1 cellular context compared by ENCODE assay signal in the genomic region with DNA sequence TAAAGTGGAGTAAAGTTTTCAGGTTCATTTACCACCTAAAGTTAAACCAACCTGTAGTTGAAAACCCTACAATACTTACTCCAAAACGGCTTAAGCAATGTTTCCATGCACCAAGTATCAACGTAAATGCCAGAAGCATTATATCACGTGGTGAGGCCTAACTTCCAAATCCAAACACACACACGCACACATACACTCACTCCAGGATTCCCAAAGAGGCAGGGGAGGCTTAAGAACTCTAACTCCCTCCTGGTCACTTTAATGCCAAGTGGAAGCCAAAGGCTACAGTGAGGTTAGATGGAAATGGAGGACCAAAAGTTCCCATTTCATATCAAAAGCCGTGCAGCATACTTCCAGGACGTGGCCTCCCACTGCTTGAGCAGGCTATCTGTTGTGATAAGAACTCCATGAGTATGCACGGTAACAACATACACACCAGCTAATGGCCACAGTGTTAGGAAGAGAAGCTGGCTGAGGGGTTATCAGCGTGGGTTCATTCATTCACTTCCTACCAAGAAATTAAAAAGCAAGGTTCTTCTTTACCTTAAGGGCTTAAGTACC.
A peak's percentile ranks its signal among the peaks of the same experiment; 100 is the strongest.
TF ChIP-seq lines count a peak whose summit lies in the region.

No MANE protein-coding gene starts in this region.

TF ChIP-seq in K562, 482 proteins besides CTCF, POLR2A, EP300 and RAD21 (continued from another document and continues in another):
- TF ChIP-seq, protein P1, sequence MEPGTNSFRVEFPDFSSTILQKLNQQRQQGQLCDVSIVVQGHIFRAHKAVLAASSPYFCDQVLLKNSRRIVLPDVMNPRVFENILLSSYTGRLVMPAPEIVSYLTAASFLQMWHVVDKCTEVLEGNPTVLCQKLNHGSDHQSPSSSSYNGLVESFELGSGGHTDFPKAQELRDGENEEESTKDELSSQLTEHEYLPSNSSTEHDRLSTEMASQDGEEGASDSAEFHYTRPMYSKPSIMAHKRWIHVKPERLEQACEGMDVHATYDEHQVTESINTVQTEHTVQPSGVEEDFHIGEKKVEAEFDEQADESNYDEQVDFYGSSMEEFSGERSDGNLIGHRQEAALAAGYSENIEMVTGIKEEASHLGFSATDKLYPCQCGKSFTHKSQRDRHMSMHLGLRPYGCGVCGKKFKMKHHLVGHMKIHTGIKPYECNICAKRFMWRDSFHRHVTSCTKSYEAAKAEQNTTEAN (CRISPR knock-in tag; IDR thresholded peaks at IDR 0.05), result no peak
- TF ChIP-seq ZBTB17 (CRISPR knock-in tag; IDR thresholded peaks at IDR 0.05) (peak; percentile 83), RHOXF2B (CRISPR knock-in tag; conservative IDR thresholded peaks at IDR 0.05) (no peak), TEAD4 (IDR thresholded peaks at IDR 0.05; ENCODE audit: low read length) (peak; percentile 94), TEAD4 (CRISPR knock-in tag; IDR thresholded peaks at IDR 0.05; ENCODE audit: borderline replicate concordance) (no peak), GTF2F1 (IDR thresholded peaks at IDR 0.05; ENCODE audit: low read depth, low read length) (no peak), HMG20A (CRISPR knock-in tag; conservative IDR thresholded peaks at IDR 0.05) (no peak), SMARCB1 (IDR thresholded peaks at IDR 0.05; ENCODE audit: insufficient read length, low read depth) (peak; percentile 70), NEUROD1 (IDR thresholded peaks at IDR 0.05; ENCODE audit: borderline replicate concordance, low read depth, low read length, partially characterized antibody) (peak; percentile 53), MCM3 (IDR thresholded peaks at IDR 0.05) (no peak), TBL1XR1 (IDR thresholded peaks at IDR 0.05; ENCODE audit: low read length in 2 of 2) (peak; percentile 83 to 84; a peak in 2 of 4 replicates), DACH1 (IDR thresholded peaks at IDR 0.05; ENCODE audit: partially characterized antibody) (peak; percentile 75), ZNF589 (CRISPR knock-in tag; IDR thresholded peaks at IDR 0.05; ENCODE audit: low read depth) (peak; percentile 55; the same call in 1 of the 2 replicates), ZNF282 (CRISPR knock-in tag; IDR thresholded peaks at IDR 0.05) (no peak), MYBL2 (IDR thresholded peaks at IDR 0.05; ENCODE audit: low read depth) (0 out of 2 replicates have a peak, but pooled peaks have one; percentile 12), MYBL2 (CRISPR knock-in tag; IDR thresholded peaks at IDR 0.05; ENCODE audit: borderline replicate concordance) (no peak), MAFG (tag; conservative IDR thresholded peaks at IDR 0.05) (no peak), KLF1 (tag; IDR thresholded peaks at IDR 0.05) (peak; percentile 26; the same call in 1 of the 2 replicates), NONO (IDR thresholded peaks at IDR 0.05; ENCODE audit: low read depth in 2 of 2, low read length in 1 of 2) (0 out of 4 replicates have a peak, but pooled peaks of 1 of the 2 experiments have one; percentile 45), TGIF2 (CRISPR knock-in tag; IDR thresholded peaks at IDR 0.05) (no peak), ZNF140 (CRISPR knock-in tag; IDR thresholded peaks at IDR 0.05) (no peak), SMARCA4 (IDR thresholded peaks at IDR 0.05) (peak; percentile 97), ILF3 (IDR thresholded peaks at IDR 0.05; ENCODE audit: borderline replicate concordance) (no peak), SRSF3 (IDR thresholded peaks at IDR 0.05; ENCODE audit: insufficient read depth, low read length) (no peak), MYNN (IDR thresholded peaks at IDR 0.05) (peak; percentile 58; the same call in 1 of the 2 replicates), MYNN (CRISPR knock-in tag; IDR thresholded peaks at IDR 0.05) (no peak), MAZ (CRISPR knock-in tag; conservative IDR thresholded peaks at IDR 0.05 in 1 of 2, IDR thresholded peaks at IDR 0.05 in 1 of 2) (peak in 1 of 2 experiments; percentile 43; a peak in 1 of 4 replicates), U2AF2 (optimal IDR thresholded peaks at IDR 0.05; ENCODE audit: low read depth, low read length) (no peak), ZC3H8 (IDR thresholded peaks at IDR 0.05) (no peak), PYGO2 (tag; IDR thresholded peaks at IDR 0.05) (peak; percentile 46; the same call in 1 of the 2 replicates), ZNF253 (CRISPR knock-in tag; conservative IDR thresholded peaks at IDR 0.05) (no peak), ATF7 (IDR thresholded peaks at IDR 0.05) (peak; percentile 70), BACH1 (tag; IDR thresholded peaks at IDR 0.05) (no peak), ESRRA (IDR thresholded peaks at IDR 0.05; ENCODE audit: borderline replicate concordance, low read depth) (no peak)
- TF ChIP-seq, protein P2, sequence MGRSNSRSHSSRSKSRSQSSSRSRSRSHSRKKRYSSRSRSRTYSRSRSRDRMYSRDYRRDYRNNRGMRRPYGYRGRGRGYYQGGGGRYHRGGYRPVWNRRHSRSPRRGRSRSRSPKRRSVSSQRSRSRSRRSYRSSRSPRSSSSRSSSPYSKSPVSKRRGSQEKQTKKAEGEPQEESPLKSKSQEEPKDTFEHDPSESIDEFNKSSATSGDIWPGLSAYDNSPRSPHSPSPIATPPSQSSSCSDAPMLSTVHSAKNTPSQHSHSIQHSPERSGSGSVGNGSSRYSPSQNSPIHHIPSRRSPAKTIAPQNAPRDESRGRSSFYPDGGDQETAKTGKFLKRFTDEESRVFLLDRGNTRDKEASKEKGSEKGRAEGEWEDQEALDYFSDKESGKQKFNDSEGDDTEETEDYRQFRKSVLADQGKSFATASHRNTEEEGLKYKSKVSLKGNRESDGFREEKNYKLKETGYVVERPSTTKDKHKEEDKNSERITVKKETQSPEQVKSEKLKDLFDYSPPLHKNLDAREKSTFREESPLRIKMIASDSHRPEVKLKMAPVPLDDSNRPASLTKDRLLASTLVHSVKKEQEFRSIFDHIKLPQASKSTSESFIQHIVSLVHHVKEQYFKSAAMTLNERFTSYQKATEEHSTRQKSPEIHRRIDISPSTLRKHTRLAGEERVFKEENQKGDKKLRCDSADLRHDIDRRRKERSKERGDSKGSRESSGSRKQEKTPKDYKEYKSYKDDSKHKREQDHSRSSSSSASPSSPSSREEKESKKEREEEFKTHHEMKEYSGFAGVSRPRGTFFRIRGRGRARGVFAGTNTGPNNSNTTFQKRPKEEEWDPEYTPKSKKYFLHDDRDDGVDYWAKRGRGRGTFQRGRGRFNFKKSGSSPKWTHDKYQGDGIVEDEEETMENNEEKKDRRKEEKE (IDR thresholded peaks at IDR 0.05; ENCODE audit: borderline replicate concordance in 1 of 2, control insufficient read depth in 1 of 2, low read depth in 2 of 2, low read length in 1 of 2), result no peak
- TF ChIP-seq, protein P3, sequence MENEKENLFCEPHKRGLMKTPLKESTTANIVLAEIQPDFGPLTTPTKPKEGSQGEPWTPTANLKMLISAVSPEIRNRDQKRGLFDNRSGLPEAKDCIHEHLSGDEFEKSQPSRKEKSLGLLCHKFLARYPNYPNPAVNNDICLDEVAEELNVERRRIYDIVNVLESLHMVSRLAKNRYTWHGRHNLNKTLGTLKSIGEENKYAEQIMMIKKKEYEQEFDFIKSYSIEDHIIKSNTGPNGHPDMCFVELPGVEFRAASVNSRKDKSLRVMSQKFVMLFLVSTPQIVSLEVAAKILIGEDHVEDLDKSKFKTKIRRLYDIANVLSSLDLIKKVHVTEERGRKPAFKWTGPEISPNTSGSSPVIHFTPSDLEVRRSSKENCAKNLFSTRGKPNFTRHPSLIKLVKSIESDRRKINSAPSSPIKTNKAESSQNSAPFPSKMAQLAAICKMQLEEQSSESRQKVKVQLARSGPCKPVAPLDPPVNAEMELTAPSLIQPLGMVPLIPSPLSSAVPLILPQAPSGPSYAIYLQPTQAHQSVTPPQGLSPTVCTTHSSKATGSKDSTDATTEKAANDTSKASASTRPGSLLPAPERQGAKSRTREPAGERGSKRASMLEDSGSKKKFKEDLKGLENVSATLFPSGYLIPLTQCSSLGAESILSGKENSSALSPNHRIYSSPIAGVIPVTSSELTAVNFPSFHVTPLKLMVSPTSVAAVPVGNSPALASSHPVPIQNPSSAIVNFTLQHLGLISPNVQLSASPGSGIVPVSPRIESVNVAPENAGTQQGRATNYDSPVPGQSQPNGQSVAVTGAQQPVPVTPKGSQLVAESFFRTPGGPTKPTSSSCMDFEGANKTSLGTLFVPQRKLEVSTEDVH (IDR thresholded peaks at IDR 0.05; ENCODE audit: low read depth, partially characterized antibody), result no peak
- TF ChIP-seq, protein P4, sequence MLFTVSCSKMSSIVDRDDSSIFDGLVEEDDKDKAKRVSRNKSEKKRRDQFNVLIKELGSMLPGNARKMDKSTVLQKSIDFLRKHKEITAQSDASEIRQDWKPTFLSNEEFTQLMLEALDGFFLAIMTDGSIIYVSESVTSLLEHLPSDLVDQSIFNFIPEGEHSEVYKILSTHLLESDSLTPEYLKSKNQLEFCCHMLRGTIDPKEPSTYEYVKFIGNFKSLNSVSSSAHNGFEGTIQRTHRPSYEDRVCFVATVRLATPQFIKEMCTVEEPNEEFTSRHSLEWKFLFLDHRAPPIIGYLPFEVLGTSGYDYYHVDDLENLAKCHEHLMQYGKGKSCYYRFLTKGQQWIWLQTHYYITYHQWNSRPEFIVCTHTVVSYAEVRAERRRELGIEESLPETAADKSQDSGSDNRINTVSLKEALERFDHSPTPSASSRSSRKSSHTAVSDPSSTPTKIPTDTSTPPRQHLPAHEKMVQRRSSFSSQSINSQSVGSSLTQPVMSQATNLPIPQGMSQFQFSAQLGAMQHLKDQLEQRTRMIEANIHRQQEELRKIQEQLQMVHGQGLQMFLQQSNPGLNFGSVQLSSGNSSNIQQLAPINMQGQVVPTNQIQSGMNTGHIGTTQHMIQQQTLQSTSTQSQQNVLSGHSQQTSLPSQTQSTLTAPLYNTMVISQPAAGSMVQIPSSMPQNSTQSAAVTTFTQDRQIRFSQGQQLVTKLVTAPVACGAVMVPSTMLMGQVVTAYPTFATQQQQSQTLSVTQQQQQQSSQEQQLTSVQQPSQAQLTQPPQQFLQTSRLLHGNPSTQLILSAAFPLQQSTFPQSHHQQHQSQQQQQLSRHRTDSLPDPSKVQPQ (CRISPR knock-in tag; IDR thresholded peaks at IDR 0.05; ENCODE audit: borderline replicate concordance), result no peak
- TF ChIP-seq, protein P5, sequence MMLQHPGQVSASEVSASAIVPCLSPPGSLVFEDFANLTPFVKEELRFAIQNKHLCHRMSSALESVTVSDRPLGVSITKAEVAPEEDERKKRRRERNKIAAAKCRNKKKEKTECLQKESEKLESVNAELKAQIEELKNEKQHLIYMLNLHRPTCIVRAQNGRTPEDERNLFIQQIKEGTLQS (IDR thresholded peaks at IDR 0.05), result 0 out of 2 replicates have a peak, but pooled peaks have one; percentile 16
- TF ChIP-seq, protein P5 (CRISPR knock-in tag; conservative IDR thresholded peaks at IDR 0.05), result peak; percentile 57; the same call in 1 of the 2 replicates
- TF ChIP-seq, protein P6, sequence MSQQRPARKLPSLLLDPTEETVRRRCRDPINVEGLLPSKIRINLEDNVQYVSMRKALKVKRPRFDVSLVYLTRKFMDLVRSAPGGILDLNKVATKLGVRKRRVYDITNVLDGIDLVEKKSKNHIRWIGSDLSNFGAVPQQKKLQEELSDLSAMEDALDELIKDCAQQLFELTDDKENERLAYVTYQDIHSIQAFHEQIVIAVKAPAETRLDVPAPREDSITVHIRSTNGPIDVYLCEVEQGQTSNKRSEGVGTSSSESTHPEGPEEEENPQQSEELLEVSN (IDR thresholded peaks at IDR 0.05; ENCODE audit: borderline replicate concordance in 1 of 2, extremely low read depth in 1 of 2, insufficient read depth in 1 of 2, insufficient read length in 1 of 2, low read depth in 1 of 2, low read length in 1 of 2, poor library complexity in 1 of 2, severe bottlenecking in 1 of 2), result peak; percentile 19 to 39
- TF ChIP-seq, protein P7, sequence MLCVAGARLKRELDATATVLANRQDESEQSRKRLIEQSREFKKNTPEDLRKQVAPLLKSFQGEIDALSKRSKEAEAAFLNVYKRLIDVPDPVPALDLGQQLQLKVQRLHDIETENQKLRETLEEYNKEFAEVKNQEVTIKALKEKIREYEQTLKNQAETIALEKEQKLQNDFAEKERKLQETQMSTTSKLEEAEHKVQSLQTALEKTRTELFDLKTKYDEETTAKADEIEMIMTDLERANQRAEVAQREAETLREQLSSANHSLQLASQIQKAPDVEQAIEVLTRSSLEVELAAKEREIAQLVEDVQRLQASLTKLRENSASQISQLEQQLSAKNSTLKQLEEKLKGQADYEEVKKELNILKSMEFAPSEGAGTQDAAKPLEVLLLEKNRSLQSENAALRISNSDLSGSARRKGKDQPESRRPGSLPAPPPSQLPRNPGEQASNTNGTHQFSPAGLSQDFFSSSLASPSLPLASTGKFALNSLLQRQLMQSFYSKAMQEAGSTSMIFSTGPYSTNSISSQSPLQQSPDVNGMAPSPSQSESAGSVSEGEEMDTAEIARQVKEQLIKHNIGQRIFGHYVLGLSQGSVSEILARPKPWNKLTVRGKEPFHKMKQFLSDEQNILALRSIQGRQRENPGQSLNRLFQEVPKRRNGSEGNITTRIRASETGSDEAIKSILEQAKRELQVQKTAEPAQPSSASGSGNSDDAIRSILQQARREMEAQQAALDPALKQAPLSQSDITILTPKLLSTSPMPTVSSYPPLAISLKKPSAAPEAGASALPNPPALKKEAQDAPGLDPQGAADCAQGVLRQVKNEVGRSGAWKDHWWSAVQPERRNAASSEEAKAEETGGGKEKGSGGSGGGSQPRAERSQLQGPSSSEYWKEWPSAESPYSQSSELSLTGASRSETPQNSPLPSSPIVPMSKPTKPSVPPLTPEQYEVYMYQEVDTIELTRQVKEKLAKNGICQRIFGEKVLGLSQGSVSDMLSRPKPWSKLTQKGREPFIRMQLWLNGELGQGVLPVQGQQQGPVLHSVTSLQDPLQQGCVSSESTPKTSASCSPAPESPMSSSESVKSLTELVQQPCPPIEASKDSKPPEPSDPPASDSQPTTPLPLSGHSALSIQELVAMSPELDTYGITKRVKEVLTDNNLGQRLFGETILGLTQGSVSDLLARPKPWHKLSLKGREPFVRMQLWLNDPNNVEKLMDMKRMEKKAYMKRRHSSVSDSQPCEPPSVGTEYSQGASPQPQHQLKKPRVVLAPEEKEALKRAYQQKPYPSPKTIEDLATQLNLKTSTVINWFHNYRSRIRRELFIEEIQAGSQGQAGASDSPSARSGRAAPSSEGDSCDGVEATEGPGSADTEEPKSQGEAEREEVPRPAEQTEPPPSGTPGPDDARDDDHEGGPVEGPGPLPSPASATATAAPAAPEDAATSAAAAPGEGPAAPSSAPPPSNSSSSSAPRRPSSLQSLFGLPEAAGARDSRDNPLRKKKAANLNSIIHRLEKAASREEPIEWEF (CRISPR knock-in tag; IDR thresholded peaks at IDR 0.05), result no peak
- TF ChIP-seq, protein P8, sequence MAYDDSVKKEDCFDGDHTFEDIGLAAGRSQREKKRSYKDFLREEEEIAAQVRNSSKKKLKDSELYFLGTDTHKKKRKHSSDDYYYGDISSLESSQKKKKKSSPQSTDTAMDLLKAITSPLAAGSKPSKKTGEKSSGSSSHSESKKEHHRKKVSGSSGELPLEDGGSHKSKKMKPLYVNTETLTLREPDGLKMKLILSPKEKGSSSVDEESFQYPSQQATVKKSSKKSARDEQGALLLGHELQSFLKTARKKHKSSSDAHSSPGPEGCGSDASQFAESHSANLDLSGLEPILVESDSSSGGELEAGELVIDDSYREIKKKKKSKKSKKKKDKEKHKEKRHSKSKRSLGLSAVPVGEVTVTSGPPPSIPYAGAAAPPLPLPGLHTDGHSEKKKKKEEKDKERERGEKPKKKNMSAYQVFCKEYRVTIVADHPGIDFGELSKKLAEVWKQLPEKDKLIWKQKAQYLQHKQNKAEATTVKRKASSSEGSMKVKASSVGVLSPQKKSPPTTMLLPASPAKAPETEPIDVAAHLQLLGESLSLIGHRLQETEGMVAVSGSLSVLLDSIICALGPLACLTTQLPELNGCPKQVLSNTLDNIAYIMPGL (CRISPR knock-in tag; IDR thresholded peaks at IDR 0.05), result no peak
